Comparison of ENCODE assay signal across 2 cellular contexts in the genomic region with DNA sequence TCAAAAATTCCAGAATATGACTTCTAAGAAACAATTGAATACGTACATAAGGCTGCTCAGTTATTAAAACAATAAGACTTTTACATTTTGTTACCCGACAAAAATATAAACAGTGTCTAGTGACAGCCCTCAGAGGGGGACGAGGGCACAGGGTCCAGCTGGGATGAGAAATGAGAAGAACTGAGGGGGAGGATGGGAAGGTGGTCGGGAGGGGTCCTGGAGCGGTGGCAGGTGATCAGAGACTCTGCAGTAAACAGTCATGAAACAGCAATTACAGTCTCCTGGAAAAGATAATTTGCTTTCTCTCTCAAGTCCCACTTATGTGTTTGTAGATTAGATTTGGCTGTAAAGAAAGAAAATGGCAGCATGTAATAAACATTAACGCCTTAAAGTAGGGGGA.
TF ChIP-seq lines count a peak whose summit lies in the region.

No MANE protein-coding gene starts in this region.

TF ChIP-seq in A549, 52 proteins besides CTCF, POLR2A, EP300 and RAD21 (continued from another document):
- no peak for TF ChIP-seq ZFP36 (IDR thresholded peaks at IDR 0.05; ENCODE audit: borderline replicate concordance, partially characterized antibody)
- TF ChIP-seq, protein P1, sequence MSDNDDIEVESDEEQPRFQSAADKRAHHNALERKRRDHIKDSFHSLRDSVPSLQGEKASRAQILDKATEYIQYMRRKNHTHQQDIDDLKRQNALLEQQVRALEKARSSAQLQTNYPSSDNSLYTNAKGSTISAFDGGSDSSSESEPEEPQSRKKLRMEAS (IDR thresholded peaks at IDR 0.05), result no peak
- TF ChIP-seq KDM1A (IDR thresholded peaks at IDR 0.05; ENCODE audit: low read depth), result no peak
- TF ChIP-seq, protein P2, sequence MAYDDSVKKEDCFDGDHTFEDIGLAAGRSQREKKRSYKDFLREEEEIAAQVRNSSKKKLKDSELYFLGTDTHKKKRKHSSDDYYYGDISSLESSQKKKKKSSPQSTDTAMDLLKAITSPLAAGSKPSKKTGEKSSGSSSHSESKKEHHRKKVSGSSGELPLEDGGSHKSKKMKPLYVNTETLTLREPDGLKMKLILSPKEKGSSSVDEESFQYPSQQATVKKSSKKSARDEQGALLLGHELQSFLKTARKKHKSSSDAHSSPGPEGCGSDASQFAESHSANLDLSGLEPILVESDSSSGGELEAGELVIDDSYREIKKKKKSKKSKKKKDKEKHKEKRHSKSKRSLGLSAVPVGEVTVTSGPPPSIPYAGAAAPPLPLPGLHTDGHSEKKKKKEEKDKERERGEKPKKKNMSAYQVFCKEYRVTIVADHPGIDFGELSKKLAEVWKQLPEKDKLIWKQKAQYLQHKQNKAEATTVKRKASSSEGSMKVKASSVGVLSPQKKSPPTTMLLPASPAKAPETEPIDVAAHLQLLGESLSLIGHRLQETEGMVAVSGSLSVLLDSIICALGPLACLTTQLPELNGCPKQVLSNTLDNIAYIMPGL (CRISPR knock-in tag; IDR thresholded peaks at IDR 0.05; ENCODE audit: borderline replicate concordance), result no peak
- TF ChIP-seq PHF8 (IDR thresholded peaks at IDR 0.05; ENCODE audit: borderline replicate concordance, low read depth), result no peak

TF ChIP-seq in IMR-90, 13 proteins besides CTCF, POLR2A, EP300 and RAD21 (continued from another document):
- TF ChIP-seq, protein P3, sequence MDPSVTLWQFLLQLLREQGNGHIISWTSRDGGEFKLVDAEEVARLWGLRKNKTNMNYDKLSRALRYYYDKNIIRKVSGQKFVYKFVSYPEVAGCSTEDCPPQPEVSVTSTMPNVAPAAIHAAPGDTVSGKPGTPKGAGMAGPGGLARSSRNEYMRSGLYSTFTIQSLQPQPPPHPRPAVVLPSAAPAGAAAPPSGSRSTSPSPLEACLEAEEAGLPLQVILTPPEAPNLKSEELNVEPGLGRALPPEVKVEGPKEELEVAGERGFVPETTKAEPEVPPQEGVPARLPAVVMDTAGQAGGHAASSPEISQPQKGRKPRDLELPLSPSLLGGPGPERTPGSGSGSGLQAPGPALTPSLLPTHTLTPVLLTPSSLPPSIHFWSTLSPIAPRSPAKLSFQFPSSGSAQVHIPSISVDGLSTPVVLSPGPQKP (IDR thresholded peaks at IDR 0.05; ENCODE audit: borderline replicate concordance, low read depth, low read length), result no peak
- no peak for TF ChIP-seq MAZ (IDR thresholded peaks at IDR 0.05; ENCODE audit: borderline replicate concordance, low read depth, low read length)
- TF ChIP-seq RCOR1 (IDR thresholded peaks at IDR 0.05; ENCODE audit: insufficient replicate concordance, low read length), result no peak
- TF ChIP-seq SMC3 (IDR thresholded peaks at IDR 0.05; ENCODE audit: low read depth, low read length), result no peak
- TF ChIP-seq MXI1 (IDR thresholded peaks at IDR 0.05; ENCODE audit: borderline replicate concordance, low read depth, low read length), result no peak
- TF ChIP-seq RFX5 (IDR thresholded peaks at IDR 0.05; ENCODE audit: low read depth, low read length), result no peak
- TF ChIP-seq CHD1 (IDR thresholded peaks at IDR 0.05; ENCODE audit: low read depth, low read length), result no peak
- TF ChIP-seq BHLHE40 (IDR thresholded peaks at IDR 0.05; ENCODE audit: low read depth, low read length), result no peak
- TF ChIP-seq FOS (IDR thresholded peaks at IDR 0.05; ENCODE audit: low read depth, low read length), result no peak
- TF ChIP-seq, protein P4, sequence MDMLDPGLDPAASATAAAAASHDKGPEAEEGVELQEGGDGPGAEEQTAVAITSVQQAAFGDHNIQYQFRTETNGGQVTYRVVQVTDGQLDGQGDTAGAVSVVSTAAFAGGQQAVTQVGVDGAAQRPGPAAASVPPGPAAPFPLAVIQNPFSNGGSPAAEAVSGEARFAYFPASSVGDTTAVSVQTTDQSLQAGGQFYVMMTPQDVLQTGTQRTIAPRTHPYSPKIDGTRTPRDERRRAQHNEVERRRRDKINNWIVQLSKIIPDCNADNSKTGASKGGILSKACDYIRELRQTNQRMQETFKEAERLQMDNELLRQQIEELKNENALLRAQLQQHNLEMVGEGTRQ (IDR thresholded peaks at IDR 0.05; ENCODE audit: low read depth, low read length), result no peak
TF ChIP-seq in IMR-90: peak in this region for 0.
